In genomic region chr4:108094923-108095482, GRCh38 we compare ENCODE assay signal across 21 cellular contexts.
DNase-seq lines count a peak whose midpoint lies in the region; ATAC-seq and TF ChIP-seq lines count a peak whose summit lies in the region.
"Had no signal": no experiment of that assay in that cellular context is flagged by ENCODE, and none has a peak within 500 bp of the region (broad histone marks: within the 10 kb centered on the region; RNA-seq: fewer than 3 reads in every experiment).

No MANE protein-coding gene starts in this region.

- no peak for TF ChIP-seq POLR2A in lower leg skin (IDR thresholded peaks at IDR 0.05)

- TF ChIP-seq CTCF in lower leg skin (IDR thresholded peaks at IDR 0.05), result no peak

- intact Hi-C loops in lower leg skin (cut with DNase I; ENCODE audit: low total_unique reads), result no loop called here

- H3K4me3 ChIP-seq in lower leg skin (ENCODE audit: low read depth, poor library complexity, severe bottlenecking), result no peak overlapping the region
- H3K4me3 ChIP-seq: esophagus squamous epithelium, stomach had no signal

- no peak for ATAC-seq in GM19452 (IDR thresholded peaks at IDR 0.05; ENCODE audit: unreplicated experiment)
- ATAC-seq: natural killer cell treated with Interleukin-12 subunit alpha and Interleukin-12 subunit beta and Interleukin-15 and Interleukin-18, amount 100 ng/mL, for 72 hours had no signal

- WGBS in lower leg skin, 2 donors, result 63 to 72% methylated on average over 5 of the region's 5 CpGs

- H3K4me3 Mint-ChIP-seq in activated naive CD4-positive, alpha-beta T cell treated with anti-CD3 and anti-CD28 coated beads, Interleukin-2, amount 10 ng/mL, durations not matched to agents 7 days and 5 days, result no peak overlapping the region
- peak overlapping the region; percentile 58 for H3K4me3 Mint-ChIP-seq in activated naive CD8-positive, alpha-beta T cell
- H3K4me3 Mint-ChIP-seq in stimulated activated naive CD8-positive, alpha-beta T cell treated with anti-CD3 and anti-CD28 coated beads, Interleukin-15, Interleukin-2, amounts not matched to agents 100 ng/mL and 50 ng/mL, for 24 hours, result peak overlapping the region; percentile 30
- H3K4me3 Mint-ChIP-seq: natural killer cell treated with Interleukin-12 subunit alpha and Interleukin-12 subunit beta and Interleukin-15 and Interleukin-18, amount 100 ng/mL, for 72 hours had no signal

- H3K27me3 Mint-ChIP-seq in activated naive CD4-positive, alpha-beta T cell treated with anti-CD3 and anti-CD28 coated beads, Interleukin-2, amount 10 ng/mL, durations not matched to agents 7 days and 5 days, result no peaks in the 10 kb centered on the region
- no peaks in the 10 kb centered on the region for H3K27me3 Mint-ChIP-seq in activated naive CD8-positive, alpha-beta T cell
- H3K27me3 Mint-ChIP-seq in stimulated activated naive CD8-positive, alpha-beta T cell treated with anti-CD3 and anti-CD28 coated beads, Interleukin-15, Interleukin-2, amounts not matched to agents 100 ng/mL and 50 ng/mL, for 24 hours, result no peaks in the 10 kb centered on the region

- H3K36me3 Mint-ChIP-seq in activated naive CD4-positive, alpha-beta T cell treated with anti-CD3 and anti-CD28 coated beads, Interleukin-2, amount 10 ng/mL, durations not matched to agents 7 days and 5 days, result peaks cover 69% of the 10 kb centered on the region
- H3K36me3 Mint-ChIP-seq in activated naive CD8-positive, alpha-beta T cell, result peaks cover 20% of the 10 kb centered on the region
- H3K36me3 Mint-ChIP-seq in stimulated activated naive CD8-positive, alpha-beta T cell treated with anti-CD3 and anti-CD28 coated beads, Interleukin-15, Interleukin-2, amounts not matched to agents 100 ng/mL and 50 ng/mL, for 24 hours (ENCODE audit: low read depth), result peaks cover 7% of the 10 kb centered on the region
- H3K36me3 Mint-ChIP-seq: natural killer cell treated with Interleukin-12 subunit alpha and Interleukin-12 subunit beta and Interleukin-15 and Interleukin-18, amount 100 ng/mL, for 72 hours had no signal

- H3K27ac Mint-ChIP-seq in activated naive CD4-positive, alpha-beta T cell treated with anti-CD3 and anti-CD28 coated beads, Interleukin-2, amount 10 ng/mL, durations not matched to agents 7 days and 5 days, result peak overlapping the region; percentile 60
- H3K27ac Mint-ChIP-seq in activated naive CD8-positive, alpha-beta T cell, result peak overlapping the region; percentile 98
- peak overlapping the region; percentile 86 for H3K27ac Mint-ChIP-seq in stimulated activated naive CD8-positive, alpha-beta T cell treated with anti-CD3 and anti-CD28 coated beads, Interleukin-15, Interleukin-2, amounts not matched to agents 100 ng/mL and 50 ng/mL, for 24 hours

- peak; percentile 4 for DNase-seq in NCI-H146 (lab: John Stamatoyannopoulos, UW)
- no peak for DNase-seq in NCI-H146 treated with DMSO at 0.1 percent for 48 hours (lab: John Stamatoyannopoulos, UW; ENCODE audit: unreplicated experiment)
- DNase-seq in activated naive CD4-positive, alpha-beta T cell treated with anti-CD3 and anti-CD28 coated beads, Interleukin-2, amount 10 ng/mL, durations not matched to agents 7 days and 5 days, result no peak
- DNase-seq in activated naive CD4-positive, alpha-beta T cell (lab: John Stamatoyannopoulos, UW), result no peak
- DNase-seq in lower leg skin (ENCODE audit: low spot score in 2 of 2), result no peak
- DNase-seq: activated CD4-positive, alpha-beta T cell treated with anti-CD3 and anti-CD28 coated beads, Interleukin-2, amount 50 U/mL, for 48 hours; AML-193; effector CD4-positive, alpha-beta T cell; esophagus squamous epithelium; Karpas-422; kidney glomerular epithelial cell; NCI-H1092 treated with DMSO at 0.1 percent for 48 hours; NCI-H2171; RPMI8226; SK-N-SH; stimulated activated CD4-positive, alpha-beta T cell treated with anti-CD3 and anti-CD28 coated beads, Interleukin-2, amount 100 ng/mL, for 24 hours; stomach had no signal

- H3K9me3 Mint-ChIP-seq in activated naive CD4-positive, alpha-beta T cell treated with anti-CD3 and anti-CD28 coated beads, Interleukin-2, amount 10 ng/mL, durations not matched to agents 7 days and 5 days, result no peaks in the 10 kb centered on the region
- no peaks in the 10 kb centered on the region for H3K9me3 Mint-ChIP-seq in activated naive CD8-positive, alpha-beta T cell (ENCODE audit: low read depth)
- no peaks in the 10 kb centered on the region for H3K9me3 Mint-ChIP-seq in stimulated activated naive CD8-positive, alpha-beta T cell treated with anti-CD3 and anti-CD28 coated beads, Interleukin-15, Interleukin-2, amounts not matched to agents 100 ng/mL and 50 ng/mL, for 24 hours
- H3K9me3 Mint-ChIP-seq: natural killer cell treated with Interleukin-12 subunit alpha and Interleukin-12 subunit beta and Interleukin-15 and Interleukin-18, amount 100 ng/mL, for 72 hours had no signal

- H3K4me1 Mint-ChIP-seq in activated naive CD4-positive, alpha-beta T cell treated with anti-CD3 and anti-CD28 coated beads, Interleukin-2, amount 10 ng/mL, durations not matched to agents 7 days and 5 days, result peaks cover 86% of the 10 kb centered on the region
- peaks cover 88% of the 10 kb centered on the region for H3K4me1 Mint-ChIP-seq in activated naive CD8-positive, alpha-beta T cell (ENCODE audit: low read depth)
- H3K4me1 Mint-ChIP-seq in stimulated activated naive CD8-positive, alpha-beta T cell treated with anti-CD3 and anti-CD28 coated beads, Interleukin-15, Interleukin-2, amounts not matched to agents 100 ng/mL and 50 ng/mL, for 24 hours (ENCODE audit: low read depth), result peaks cover 89% of the 10 kb centered on the region

- CTCF ChIA-PET in activated naive CD4-positive, alpha-beta T cell treated with anti-CD3 and anti-CD28 coated beads, Interleukin-2, amount 10 ng/mL, durations not matched to agents 7 days and 5 days (lab: Charles Lee), result interaction anchor here (0.9 to 1.5 kb wide), 6 partner anchors 8 to 87 kb away, joined by 3 to 4 read pairs (median 3); no protein-coding TSS in a partner anchor
